In the genomic region with DNA sequence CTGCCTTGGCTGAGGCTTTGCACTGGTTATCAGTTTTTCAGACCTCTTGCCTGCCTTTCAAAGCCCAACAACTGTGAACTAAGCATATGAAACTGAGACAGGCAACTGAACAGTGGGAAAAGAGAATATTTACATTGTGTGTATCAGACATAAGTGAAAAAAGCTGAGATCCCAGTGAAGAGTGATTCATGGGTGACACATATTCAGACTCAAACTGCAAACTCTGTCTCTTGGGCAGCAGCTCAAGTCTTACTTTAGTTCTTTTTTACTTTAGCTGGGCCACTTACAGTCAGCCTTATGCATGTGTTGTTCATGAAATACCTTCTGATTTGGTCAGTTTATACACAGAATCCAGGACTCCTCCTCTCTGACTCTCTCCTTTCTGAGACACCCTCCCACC, we compare ENCODE assay signal across 11 cellular contexts. TPM values are rescaled to one million over a fixed set of nuclear protein-coding genes. Genes with fewer than 3 reads are reported as not detected.
DNase-seq lines count a peak whose midpoint lies in the region; ATAC-seq, FAIRE-seq and TF ChIP-seq lines count a peak whose summit lies in the region.
"Had no signal": no experiment of that assay in that cellular context is flagged by ENCODE, and none has a peak within 500 bp of the region (broad histone marks: within the 10 kb centered on the region; RNA-seq: fewer than 3 reads in every experiment).

No MANE protein-coding gene starts in this region.

- POLR2A ChIA-PET in naive thymus-derived CD8-positive, alpha-beta T cell (lab: Charles Lee) = interaction anchor here (1.1 kb wide), 1 partner anchor 20 kb away, joined by 3 read pairs; no protein-coding TSS in a partner anchor

- peaks cover 41 to 79% (median 73%) of the 10 kb centered on the region in 4 donors for H3K4me1 Mint-ChIP-seq in naive thymus-derived CD8-positive, alpha-beta T cell

- peak; percentile 84 for DNase-seq in EL
- DNase-seq in MG63 = peak; percentile 45
- peak; percentile 45 to 93 for DNase-seq in cardiac fibroblast (ENCODE audit: low read depth in 2 of 2)
- DNase-seq in naive thymus-derived CD8-positive, alpha-beta T cell = no peak
- DNase-seq in SW 1271 (lab: John Stamatoyannopoulos, UW) = no peak
- DNase-seq in NCI-H2171 treated with DMSO at 0.1 percent for 48 hours (lab: John Stamatoyannopoulos, UW) = no peak
- no peak for DNase-seq in frontal cortex (ENCODE audit: low spot score in 2 of 2)
- DNase-seq: stimulated activated CD4-positive, alpha-beta T cell treated with anti-CD3 and anti-CD28 coated beads, Interleukin-2, amount 100 ng/mL, for 24 hours; tibial artery had no signal

- H3K27ac Mint-ChIP-seq in naive thymus-derived CD8-positive, alpha-beta T cell = peak overlapping the region in 8 of 10 donors; percentile 26 to 88 (median 68)

- H3K36me3 Mint-ChIP-seq in naive thymus-derived CD8-positive, alpha-beta T cell = peaks cover 0 to 55% (median 26%) of the 10 kb centered on the region in 3 donors

- no peak overlapping the region for H3K4me3 ChIP-seq in MG63
- H3K4me3 ChIP-seq in cardiac fibroblast (replicated peaks in 1 of 2; ENCODE audit: low read depth in 2 of 2, low read length in 2 of 2) = peak overlapping the region in 1 of 2 donors; percentile 2
- H3K4me3 ChIP-seq: ascending aorta, tibial artery had no signal

- FAIRE-seq in frontal cortex (lab: Jason Lieb, UNC) = no peak

- TF ChIP-seq CTCF in cardiac fibroblast (IDR thresholded peaks at IDR 0.05; ENCODE audit: low read depth, low read length) = no peak

- H3K4me3 Mint-ChIP-seq in naive thymus-derived CD8-positive, alpha-beta T cell = peak overlapping the region in 1 of 10 donors; percentile 35
- H3K4me3 Mint-ChIP-seq: nephron had no signal

- no peak for ATAC-seq in naive thymus-derived CD8-positive, alpha-beta T cell

- no peaks in the 10 kb centered on the region for H3K27me3 ChIP-seq in MG63
- H3K27me3 ChIP-seq: ascending aorta, tibial artery had no signal

- H3K27me3 Mint-ChIP-seq in naive thymus-derived CD8-positive, alpha-beta T cell = no peaks in the 10 kb centered on the region

- H3K9me3 ChIP-seq in MG63 = no peaks in the 10 kb centered on the region
- H3K9me3 ChIP-seq: ascending aorta, tibial artery had no signal

- no peaks in the 10 kb centered on the region; the same call in none of the 2 replicates for H3K36me3 ChIP-seq in MG63
- H3K36me3 ChIP-seq: ascending aorta, tibial artery had no signal

- H3K9me3 Mint-ChIP-seq in naive thymus-derived CD8-positive, alpha-beta T cell = no peaks in the 10 kb centered on the region
- H3K9me3 Mint-ChIP-seq: nephron had no signal

RNA-seq across cellular contexts. Expression of a gene that starts 19.2 kb away (rescaled TPM):
- 35.4 and 39.6 TPM in 2 replicates for total RNA-seq in MG63 (2014; rRNA removed; shearing (Covaris generic); ENCODE audit: low replicate concordance)
- total RNA-seq in naive thymus-derived CD8-positive, alpha-beta T cell = 10 to 100 TPM; 62.7 to 64.6 TPM
- 10 to 100 TPM; 79.7 to 93.8 (median 91.4) TPM for polyA plus RNA-seq in naive thymus-derived CD8-positive, alpha-beta T cell
- 9.4 TPM for total RNA-seq in frontal cortex

Comparison
In these comparisons a context has a peak if more than half of its experiments do, and no peak if none do; other contexts are left out.
1. DNase-seq: peak in EL (single experiment), MG63 (single experiment) and cardiac fibroblast (2 of 2); none in naive thymus-derived CD8-positive, alpha-beta T cell (0 of 10), SW 1271 (0 of 2), NCI-H2171 treated with DMSO at 0.1 percent for 48 hours (single experiment) and frontal cortex (0 of 2).